Comparison of ENCODE assay signal across 16 cellular contexts in the genomic region with DNA sequence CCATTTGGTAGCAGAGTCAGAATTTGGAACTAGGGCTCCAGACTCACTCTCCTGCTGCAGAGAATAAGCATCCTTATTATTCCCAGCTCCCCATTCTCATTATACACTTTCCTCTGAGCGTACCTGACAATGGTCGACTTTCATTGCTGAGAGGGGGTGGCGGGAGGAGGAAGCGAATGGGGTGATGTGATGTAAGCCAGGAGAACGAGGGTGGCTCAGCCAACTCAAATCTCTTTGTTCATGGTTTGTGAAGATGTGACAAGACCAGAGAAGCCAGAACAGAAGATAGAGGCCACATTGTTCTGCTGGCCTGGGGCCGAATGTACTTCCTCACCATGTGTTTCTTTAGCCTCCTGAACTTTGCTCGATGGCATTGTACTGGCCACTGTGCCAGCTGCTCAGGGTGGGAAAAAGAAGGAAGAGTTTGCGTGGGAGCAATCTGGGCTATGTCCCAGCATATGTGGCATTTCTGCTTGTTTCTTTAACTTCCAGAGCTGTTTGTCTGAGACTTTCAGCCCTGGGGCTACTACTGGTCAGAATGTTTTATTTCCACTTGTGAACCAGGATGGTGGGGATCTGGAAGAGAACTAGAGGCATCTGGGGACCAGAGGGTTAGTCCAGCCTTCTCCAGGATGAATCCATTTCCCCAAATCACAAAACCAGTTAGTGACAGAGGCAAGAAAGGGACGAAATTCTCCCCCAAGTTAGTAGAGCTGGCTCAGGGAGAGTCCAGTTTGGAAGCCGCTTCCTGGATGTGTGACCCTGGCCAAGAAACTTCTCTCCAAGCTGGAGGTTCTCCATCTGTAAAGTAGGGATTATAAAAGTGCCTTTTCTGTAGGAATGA.
DNase-seq lines count a peak whose midpoint lies in the region; ATAC-seq and TF ChIP-seq lines count a peak whose summit lies in the region.
"Had no signal": no experiment of that assay in that cellular context is flagged by ENCODE, and none has a peak within 500 bp of the region (broad histone marks: within the 10 kb centered on the region; RNA-seq: fewer than 3 reads in every experiment).

No MANE protein-coding gene starts in this region.

- H3K9me3 ChIP-seq in psoas muscle (no peaks in the 10 kb centered on the region), Peyer's patch (no peaks in the 10 kb centered on the region)
- H3K9me3 ChIP-seq: BE2C had no signal

- H3K4me3 Mint-ChIP-seq in Calu3 (ENCODE audit: low read depth, unreplicated experiment) (no peak overlapping the region), WTC11 (no peak overlapping the region)
- H3K4me3 Mint-ChIP-seq: IgD-negative memory B cell; naive thymus-derived CD4-positive, alpha-beta T cell; stimulated activated naive CD8-positive, alpha-beta T cell treated with anti-CD3 and anti-CD28 coated beads, Interleukin-15, Interleukin-2, amounts not matched to agents 100 ng/mL and 50 ng/mL, for 24 hours had no signal

- H3K27me3 ChIP-seq in psoas muscle (ENCODE audit: insufficient read depth in 3 of 3, low read length in 2 of 3) (no peaks in the 10 kb centered on the region), Peyer's patch (no peaks in the 10 kb centered on the region)
- H3K27me3 ChIP-seq: BE2C had no signal

- no TSS peak for BruUV-seq in Calu3 (replicated peaks; lab: Mats Ljungman, UMichigan)

- TF ChIP-seq POLR2A in Peyer's patch (IDR thresholded peaks at IDR 0.05): no peak

- H3K4me1 Mint-ChIP-seq in Calu3 (ENCODE audit: low read depth, unreplicated experiment) (peaks cover 34% of the 10 kb centered on the region), WTC11 (peaks cover 23% of the 10 kb centered on the region)

- H3K36me3 ChIP-seq in psoas muscle (ENCODE audit: insufficient read depth in 1 of 2, low read depth in 1 of 2): no peaks in the 10 kb centered on the region
- H3K36me3 ChIP-seq in Peyer's patch: no peaks in the 10 kb centered on the region
- H3K36me3 ChIP-seq: BE2C had no signal

- peaks cover 4% of the 10 kb centered on the region for H3K9me3 Mint-ChIP-seq in Calu3 (ENCODE audit: low read depth, unreplicated experiment)
- peaks cover 3% of the 10 kb centered on the region for H3K9me3 Mint-ChIP-seq in WTC11
- H3K9me3 Mint-ChIP-seq: stimulated activated naive CD8-positive, alpha-beta T cell treated with anti-CD3 and anti-CD28 coated beads, Interleukin-15, Interleukin-2, amounts not matched to agents 100 ng/mL and 50 ng/mL, for 24 hours had no signal

- POLR2A ChIA-PET in WTC11 (lab: Charles Lee): no interaction called here

- 45 to 65% (median 48%) methylated on average over 10 of the region's 10 CpGs for WGBS in psoas muscle, 3 donors

- H3K27me3 Mint-ChIP-seq in Calu3 (ENCODE audit: unreplicated experiment): no peaks in the 10 kb centered on the region
- H3K27me3 Mint-ChIP-seq in WTC11 (ENCODE audit: low read depth): no peaks in the 10 kb centered on the region; the same call in 1 of the 2 replicates

- CTCF ChIA-PET in Calu3 (lab: Charles Lee): interaction anchor here (1.0 to 1.2 kb wide), 2 partner anchors 108 to 169 kb away, joined by 4 read pairs; no protein-coding TSS in a partner anchor
- CTCF ChIA-PET in WTC11 (lab: Charles Lee): interaction anchor here (0.8 kb wide), 1 partner anchor 63 kb away, joined by 4 read pairs; no protein-coding TSS in a partner anchor

- peak; percentile 61 for DNase-seq in Calu3
- DNase-seq in WTC11 (ENCODE audit: low spot score): no peak
- DNase-seq in Right ventricle myocardium superior: peak; percentile 57
- no peak for DNase-seq in psoas muscle
- DNase-seq in LoVo (ENCODE audit: low spot score): no peak
- DNase-seq in Peyer's patch: no peak
- DNase-seq: activated T-cell treated with anti-CD3 and anti-CD28 coated beads, Interleukin-2, amount 50 U/mL, for 48 hours; BE2C; H7; naive thymus-derived CD4-positive, alpha-beta T cell; NCI-H2171 treated with DMSO at 0.1 percent for 48 hours; RPMI8226 had no signal

- peak overlapping the region; percentile 38 for H3K27ac ChIP-seq in psoas muscle
- no peak overlapping the region for H3K27ac ChIP-seq in Peyer's patch

- H3K4me3 ChIP-seq in psoas muscle (no peak overlapping the region), Peyer's patch (no peak overlapping the region)

- ATAC-seq in WTC11 (no peak), Right ventricle myocardium superior (ENCODE audit: poor library complexity) (peak; percentile 60), psoas muscle (no peak), GM18511 (IDR thresholded peaks at IDR 0.05; ENCODE audit: unreplicated experiment) (no peak), GM19455 (IDR thresholded peaks at IDR 0.05; ENCODE audit: unreplicated experiment) (no peak)
- ATAC-seq: naive thymus-derived CD4-positive, alpha-beta T cell had no signal

- peak overlapping the region; percentile 75 for H3K27ac Mint-ChIP-seq in Calu3 (ENCODE audit: unreplicated experiment)
- H3K27ac Mint-ChIP-seq in WTC11: no peak overlapping the region
- H3K27ac Mint-ChIP-seq: naive thymus-derived CD4-positive, alpha-beta T cell; stimulated activated naive CD8-positive, alpha-beta T cell treated with anti-CD3 and anti-CD28 coated beads, Interleukin-15, Interleukin-2, amounts not matched to agents 100 ng/mL and 50 ng/mL, for 24 hours had no signal

- peaks cover 13% of the 10 kb centered on the region for H3K36me3 Mint-ChIP-seq in Calu3 (ENCODE audit: insufficient read depth, unreplicated experiment)
- no peaks in the 10 kb centered on the region for H3K36me3 Mint-ChIP-seq in WTC11
- H3K36me3 Mint-ChIP-seq: naive thymus-derived CD4-positive, alpha-beta T cell had no signal

- intact Hi-C loops in Calu3 (cut with micrococcal nuclease; ENCODE audit: unreplicated experiment): no loop called here
- intact Hi-C loops in Right ventricle myocardium superior (cut with DNase I): no loop called here
- intact Hi-C loops in psoas muscle (cut with DNase I): no loop called here

- peaks cover 42% of the 10 kb centered on the region for H3K4me1 ChIP-seq in psoas muscle
- no peaks in the 10 kb centered on the region for H3K4me1 ChIP-seq in Peyer's patch

- no peak for TF ChIP-seq CTCF in Calu3 (IDR thresholded peaks at IDR 0.05; ENCODE audit: unreplicated experiment)
- TF ChIP-seq CTCF in WTC11 (IDR thresholded peaks at IDR 0.05): no peak
- no peak for TF ChIP-seq CTCF in psoas muscle (IDR thresholded peaks at IDR 0.05)
- TF ChIP-seq CTCF in Peyer's patch (IDR thresholded peaks at IDR 0.05): no peak

TF ChIP-seq in WTC11, 78 proteins besides CTCF, POLR2A, EP300 and RAD21 (continues in another document):
- TF ChIP-seq ZNF671 (CRISPR knock-in tag; IDR thresholded peaks at IDR 0.05): no peak
- TF ChIP-seq ESRRA (CRISPR knock-in tag; IDR thresholded peaks at IDR 0.05; ENCODE audit: borderline replicate concordance): no peak
- TF ChIP-seq, protein P1, sequence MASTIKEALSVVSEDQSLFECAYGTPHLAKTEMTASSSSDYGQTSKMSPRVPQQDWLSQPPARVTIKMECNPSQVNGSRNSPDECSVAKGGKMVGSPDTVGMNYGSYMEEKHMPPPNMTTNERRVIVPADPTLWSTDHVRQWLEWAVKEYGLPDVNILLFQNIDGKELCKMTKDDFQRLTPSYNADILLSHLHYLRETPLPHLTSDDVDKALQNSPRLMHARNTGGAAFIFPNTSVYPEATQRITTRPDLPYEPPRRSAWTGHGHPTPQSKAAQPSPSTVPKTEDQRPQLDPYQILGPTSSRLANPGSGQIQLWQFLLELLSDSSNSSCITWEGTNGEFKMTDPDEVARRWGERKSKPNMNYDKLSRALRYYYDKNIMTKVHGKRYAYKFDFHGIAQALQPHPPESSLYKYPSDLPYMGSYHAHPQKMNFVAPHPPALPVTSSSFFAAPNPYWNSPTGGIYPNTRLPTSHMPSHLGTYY (CRISPR knock-in tag; IDR thresholded peaks at IDR 0.05): no peak
- no peak for TF ChIP-seq ZNF532 (CRISPR knock-in tag; IDR thresholded peaks at IDR 0.05; ENCODE audit: borderline replicate concordance)

Comparison
In these comparisons a context has a peak if more than half of its experiments do, and no peak if none do; other contexts are left out.
1. DNase-seq: peak in Calu3 (single experiment) and Right ventricle myocardium superior (single experiment); none in WTC11 (single experiment), psoas muscle (0 of 2), LoVo (single experiment) and Peyer's patch (0 of 3).